Comparison of ENCODE assay signal across 1 cellular context in genomic region chr2:219251656-219252055, GRCh38.
TF ChIP-seq lines count a peak whose summit lies in the region.

No MANE protein-coding gene starts in this region.

TF ChIP-seq in IMR-90, 13 proteins besides CTCF, POLR2A, EP300 and RAD21:
- TF ChIP-seq CEBPB (IDR thresholded peaks at IDR 0.05; ENCODE audit: low read depth, low read length) (no peak), MXI1 (IDR thresholded peaks at IDR 0.05; ENCODE audit: borderline replicate concordance, low read depth, low read length) (no peak), NFE2L2 (IDR thresholded peaks at IDR 0.05; ENCODE audit: low read depth, low read length) (no peak), SMC3 (IDR thresholded peaks at IDR 0.05; ENCODE audit: low read depth, low read length) (no peak), BHLHE40 (IDR thresholded peaks at IDR 0.05; ENCODE audit: low read depth, low read length) (no peak), FOS (IDR thresholded peaks at IDR 0.05; ENCODE audit: low read depth, low read length) (no peak), ELK1 (IDR thresholded peaks at IDR 0.05; ENCODE audit: borderline replicate concordance, low read depth, low read length) (no peak), MAZ (IDR thresholded peaks at IDR 0.05; ENCODE audit: borderline replicate concordance, low read depth, low read length) (no peak), MAFK (IDR thresholded peaks at IDR 0.05; ENCODE audit: low read depth, low read length) (no peak), CHD1 (IDR thresholded peaks at IDR 0.05; ENCODE audit: low read depth, low read length) (no peak), RCOR1 (IDR thresholded peaks at IDR 0.05; ENCODE audit: insufficient replicate concordance, low read length) (no peak), RFX5 (IDR thresholded peaks at IDR 0.05; ENCODE audit: low read depth, low read length) (no peak), USF2 (IDR thresholded peaks at IDR 0.05; ENCODE audit: low read depth, low read length) (no peak)
